Comparison of ENCODE assay signal across 18 cellular contexts in genomic region chr4:137524642-137525384, GRCh38. TPM values are rescaled to one million over a fixed set of nuclear protein-coding genes. Genes with fewer than 3 reads are reported as not detected.
DNase-seq lines count a peak whose midpoint lies in the region; ATAC-seq and TF ChIP-seq lines count a peak whose summit lies in the region.
"Had no signal": no experiment of that assay in that cellular context is flagged by ENCODE, and none has a peak within 500 bp of the region (broad histone marks: within the 10 kb centered on the region; RNA-seq: fewer than 3 reads in every experiment).

No MANE protein-coding gene starts in this region.

- ATAC-seq in Right ventricle myocardium superior (ENCODE audit: poor library complexity) (no peak), GM19023 (IDR thresholded peaks at IDR 0.05; ENCODE audit: unreplicated experiment) (no peak)
- ATAC-seq in effector memory CD8-positive, alpha-beta T cell (replicated peaks): no peak
- ATAC-seq: left cardiac atrium, psoas muscle had no signal

- H3K36me3 ChIP-seq in left ventricle myocardium inferior: no peaks in the 10 kb centered on the region

- H3K27me3 Mint-ChIP-seq in effector memory CD8-positive, alpha-beta T cell: no peaks in the 10 kb centered on the region

- peaks cover 2% of the 10 kb centered on the region for H3K27me3 ChIP-seq in left ventricle myocardium inferior (ENCODE audit: low read depth)
- H3K27me3 ChIP-seq: vagina had no signal

- DNase-seq in left ventricle myocardium inferior (no peak), Right ventricle myocardium superior (no peak), cardiac fibroblast (ENCODE audit: low read depth in 2 of 2) (peak; percentile 65 to 72), myocyte (ENCODE audit: low read depth) (peak; percentile 43), NCI-H2107 treated with DMSO at 0.1 percent for 48 hours (lab: John Stamatoyannopoulos, UW; ENCODE audit: unreplicated experiment) (no peak), DMS79 treated with DMSO at 0.1 percent for 48 hours (lab: John Stamatoyannopoulos, UW) (no peak)
- no peak for DNase-seq in effector memory CD8-positive, alpha-beta T cell
- DNase-seq: ACHN; activated CD4-positive, CD25-positive, alpha-beta regulatory T cell; activated CD8-positive, alpha-beta memory T cell treated with anti-CD3 and anti-CD28 coated beads, Interleukin-2, amount 50 U/mL, for 4 hours; activated naive CD4-positive, alpha-beta T cell treated with Interleukin-2 at 50 U/mL for 16 hours; hippocampal formation; left cardiac atrium; NCI-H510A; psoas muscle; stimulated activated CD4-positive, alpha-beta T cell treated with anti-CD3 and anti-CD28 coated beads, Interleukin-4, amount 100 ng/mL, for 4 hours had no signal

- peak overlapping the region; percentile 72 for H3K4me3 ChIP-seq in left ventricle myocardium inferior
- no peak overlapping the region for H3K4me3 ChIP-seq in cardiac fibroblast (replicated peaks in 1 of 2; ENCODE audit: low read depth in 2 of 2, low read length in 2 of 2)
- H3K4me3 ChIP-seq: psoas muscle, vagina had no signal

- peak overlapping the region; percentile 51 for H3K27ac ChIP-seq in left ventricle myocardium inferior (replicated peaks)
- H3K27ac ChIP-seq: psoas muscle, vagina had no signal

- H3K4me1 ChIP-seq in left ventricle myocardium inferior: peaks cover 15% of the 10 kb centered on the region
- H3K4me1 ChIP-seq: psoas muscle had no signal

- no peak overlapping the region for H3K27ac Mint-ChIP-seq in effector memory CD8-positive, alpha-beta T cell

- intact Hi-C loops in left ventricle myocardium inferior (cut with micrococcal nuclease) (loop anchor here (10.0 kb wide), 1 partner anchor 240 kb away; no protein-coding TSS in a partner anchor), Right ventricle myocardium superior (cut with DNase I) (no loop called here)

- H3K9me3 ChIP-seq in left ventricle myocardium inferior (replicated peaks): no peaks in the 10 kb centered on the region
- H3K9me3 ChIP-seq: psoas muscle, vagina had no signal

- peaks cover 6 to 9% of the 10 kb centered on the region in 2 donors for H3K9me3 Mint-ChIP-seq in effector memory CD8-positive, alpha-beta T cell

- no peaks in the 10 kb centered on the region for H3K4me1 Mint-ChIP-seq in effector memory CD8-positive, alpha-beta T cell (ENCODE audit: low read depth in 2 of 2)

- no peak overlapping the region for H3K4me3 Mint-ChIP-seq in effector memory CD8-positive, alpha-beta T cell

- TF ChIP-seq CTCF in left ventricle myocardium inferior (IDR thresholded peaks at IDR 0.05; ENCODE audit: borderline replicate concordance) (no peak), cardiac fibroblast (IDR thresholded peaks at IDR 0.05; ENCODE audit: low read depth, low read length) (no peak)

- H3K36me3 Mint-ChIP-seq in effector memory CD8-positive, alpha-beta T cell (ENCODE audit: insufficient read depth): no peaks in the 10 kb centered on the region

RNA-seq across cellular contexts. Expression of gene PCDH18, which starts 7.5 kb away (rescaled TPM):
- total RNA-seq in left ventricle myocardium inferior (3.4 TPM), Right ventricle myocardium superior (5.0 TPM), myocyte (38.5 and 59.9 TPM in 2 replicates)
- 14.6 TPM for polyA plus RNA-seq in myocyte (2012)

Comparison
In these comparisons a context has a peak if more than half of its experiments do, and no peak if none do; other contexts are left out.
1. DNase-seq: peak in cardiac fibroblast (2 of 2) and myocyte (single experiment); none in left ventricle myocardium inferior (single experiment), Right ventricle myocardium superior (single experiment), effector memory CD8-positive, alpha-beta T cell (0 of 3), NCI-H2107 treated with DMSO at 0.1 percent for 48 hours (single experiment) and DMS79 treated with DMSO at 0.1 percent for 48 hours (single experiment).